Comparison of ENCODE assay signal across 18 cellular contexts in the genomic region with DNA sequence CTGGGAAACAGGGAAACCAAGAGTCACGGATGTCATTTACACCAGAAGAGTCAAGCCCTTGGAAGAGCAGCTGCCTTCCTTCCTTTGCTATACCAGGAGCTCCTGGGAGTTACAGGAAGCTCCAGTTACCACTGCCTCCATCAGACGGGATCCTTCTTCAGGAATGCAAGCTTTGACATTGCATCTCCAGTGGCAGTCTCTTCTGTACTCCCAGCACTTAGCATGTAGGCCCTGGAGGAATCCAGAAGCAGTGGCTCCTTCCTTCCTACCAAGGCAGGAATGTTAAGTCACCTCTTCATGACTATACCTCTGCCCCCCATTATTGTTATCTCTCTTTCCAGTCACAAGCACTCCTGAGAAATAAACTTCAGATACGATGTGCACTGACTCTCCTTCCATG.
DNase-seq lines count a peak whose midpoint lies in the region; ATAC-seq and TF ChIP-seq lines count a peak whose summit lies in the region.
"Had no signal": no experiment of that assay in that cellular context is flagged by ENCODE, and none has a peak within 500 bp of the region (broad histone marks: within the 10 kb centered on the region; RNA-seq: fewer than 3 reads in every experiment).

No MANE protein-coding gene starts in this region.

- no peak for ATAC-seq in GM18867 (IDR thresholded peaks at IDR 0.05; ENCODE audit: unreplicated experiment)
- ATAC-seq in GM21529 (IDR thresholded peaks at IDR 0.05; ENCODE audit: unreplicated experiment): no peak
- ATAC-seq: PC-3 had no signal

- H3K27ac ChIP-seq in GM23248: peak overlapping the region; percentile 78
- peak overlapping the region; percentile 88 for H3K27ac ChIP-seq in neuronal stem cell (replicated peaks; ENCODE audit: low read length)
- H3K27ac ChIP-seq in caudate nucleus (ENCODE audit: low read depth, low read length): no peak overlapping the region
- no peak overlapping the region for H3K27ac ChIP-seq in WERI-Rb-1
- H3K27ac ChIP-seq: RWPE1 had no signal

- H4K20me1 ChIP-seq in GM23248 (ENCODE audit: insufficient read depth): no peaks in the 10 kb centered on the region

- H3K4me2 ChIP-seq in GM23248 (ENCODE audit: unreplicated experiment) (peak overlapping the region; percentile 40), neuronal stem cell (ENCODE audit: insufficient read depth, low read length, poor library complexity, severe bottlenecking) (no peak overlapping the region)

- whole genome bisulfite sequencing in GM23248 (ENCODE audit: low coverage in 1 of 2, low lambda C conversion rate in 2 of 2, missing lambda C conversion rate in 2 of 2), 2 experiments: 90 to 94% methylated on average over 3 of the region's 3 CpGs
- WGBS in neuronal stem cell (ENCODE audit: extremely low coverage in 2 of 2, insufficient read length in 2 of 2, insufficient replicate concordance in 1 of 2), 2 donors: no CpG with 5 or more reads among the region's 3 CpGs

- H3K9me3 ChIP-seq in GM23248 (ENCODE audit: low read depth): no peaks in the 10 kb centered on the region
- peaks cover 0 to 7% of the 10 kb centered on the region in 2 donors for H3K9me3 ChIP-seq in neuronal stem cell (replicated peaks in 1 of 2; ENCODE audit: control insufficient read depth in 2 of 2, insufficient read depth in 1 of 2, low read depth in 1 of 2, low read length in 2 of 2)
- H3K9me3 ChIP-seq in WERI-Rb-1 (ENCODE audit: severe bottlenecking): no peaks in the 10 kb centered on the region

- H2BK15ac ChIP-seq in neuronal stem cell (ENCODE audit: low read length): no peak overlapping the region

- no peak overlapping the region for H4K91ac ChIP-seq in neuronal stem cell (ENCODE audit: low read depth, low read length, poor library complexity)

- H3K27me3 ChIP-seq in GM23248 (replicated peaks; ENCODE audit: insufficient read depth) (no peaks in the 10 kb centered on the region), neuronal stem cell (ENCODE audit: control insufficient read depth in 3 of 3, insufficient read depth in 3 of 3, low read depth in 1 of 3, low read length in 3 of 3) (peaks cover 0 to 90% (median 0%) of the 10 kb centered on the region in 3 experiments), WERI-Rb-1 (ENCODE audit: insufficient read depth, low read depth, severe bottlenecking) (peaks cover 75% of the 10 kb centered on the region)

- peaks cover 70% of the 10 kb centered on the region for H3F3A ChIP-seq in GM23248 (ENCODE audit: insufficient read depth)

- peak overlapping the region; percentile 67 for H3K18ac ChIP-seq in neuronal stem cell (ENCODE audit: low read length)

- no peak overlapping the region for H4K8ac ChIP-seq in neuronal stem cell (ENCODE audit: low read depth, low read length)

- in situ Hi-C loops in GM23248 (cut with MboI): no loop called here

- no peak for TF ChIP-seq CTCF in WERI-Rb-1 (IDR thresholded peaks at IDR 0.05; ENCODE audit: low read depth, low read length)

- H3K9ac ChIP-seq in GM23248 (peak overlapping the region; percentile 41; the same call in 1 of the 2 replicates), neuronal stem cell (ENCODE audit: low read depth, low read length, poor library complexity) (no peak overlapping the region)

- H3K36me3 ChIP-seq in GM23248 (ENCODE audit: low read depth) (no peaks in the 10 kb centered on the region), neuronal stem cell (replicated peaks in 1 of 2; ENCODE audit: control insufficient read depth in 2 of 2, insufficient read depth in 2 of 2, low read length in 2 of 2) (no peaks in the 10 kb centered on the region), WERI-Rb-1 (no peaks in the 10 kb centered on the region)

- H3K9me2 ChIP-seq in GM23248 (ENCODE audit: insufficient read depth): no peaks in the 10 kb centered on the region

- no peak overlapping the region for H2BK5ac ChIP-seq in neuronal stem cell (ENCODE audit: low read length)

- H3K4me1 ChIP-seq in GM23248 (ENCODE audit: insufficient read depth) (peaks cover 84% of the 10 kb centered on the region), neuronal stem cell (ENCODE audit: control insufficient read depth in 2 of 2, insufficient read depth in 1 of 2, low read depth in 1 of 2, low read length in 2 of 2) (peaks cover 11 to 35% of the 10 kb centered on the region in 2 donors)

- no peaks in the 10 kb centered on the region for H3K79me1 ChIP-seq in neuronal stem cell (ENCODE audit: low read depth, low read length)

- no peak overlapping the region for H3K14ac ChIP-seq in neuronal stem cell (ENCODE audit: low read length)

- H3K4me3 ChIP-seq in GM23248 (no peak overlapping the region), neuronal stem cell (ENCODE audit: low read length in 2 of 2) (no peak overlapping the region), WERI-Rb-1 (ENCODE audit: low read depth, low read length) (no peak overlapping the region)

- no peak overlapping the region for H2AK5ac ChIP-seq in neuronal stem cell (ENCODE audit: low read depth, low read length)

- DNase-seq in GM23248 (no peak), M059J (ENCODE audit: low read depth) (peak; percentile 55), left kidney (ENCODE audit: low read depth, low spot score) (peak; percentile 60), neuronal stem cell (ENCODE audit: low spot score) (no peak), caudate nucleus (lab: John Stamatoyannopoulos, UW) (no peak), WERI-Rb-1 (no peak)
- DNase-seq: Calu3; CD4-positive, CD25-positive, alpha-beta regulatory T cell; DMS53; MV-4-11; NCI-H1417 treated with DMSO at 0.1 percent for 48 hours; NCI-H2029; NCI-H2171 treated with DMSO at 0.1 percent for 48 hours; NCI-H82; PC-3 had no signal

- H3K23ac ChIP-seq in neuronal stem cell (ENCODE audit: low read depth, low read length, poor library complexity): no peak overlapping the region

- H3K79me2 ChIP-seq in GM23248 (ENCODE audit: insufficient read depth): no peaks in the 10 kb centered on the region

- no peak overlapping the region for H3K4ac ChIP-seq in neuronal stem cell (ENCODE audit: low read length)

- peak overlapping the region; percentile 13 for H2BK120ac ChIP-seq in neuronal stem cell (ENCODE audit: low read depth, low read length)

- no peak overlapping the region for H2BK12ac ChIP-seq in neuronal stem cell (ENCODE audit: low read length)

- no peak overlapping the region for H2AFZ ChIP-seq in GM23248
- H2AFZ ChIP-seq in neuronal stem cell (ENCODE audit: low read length): no peak overlapping the region

Comparison
In these comparisons a context has a peak if more than half of its experiments do, and no peak if none do; other contexts are left out.
1. DNase-seq: peak in M059J (single experiment) and left kidney (single experiment); none in GM23248 (single experiment), neuronal stem cell (single experiment), caudate nucleus (0 of 61) and WERI-Rb-1 (single experiment).
2. H3K27ac ChIP-seq: peak in GM23248 (single experiment) and neuronal stem cell (single experiment); none in caudate nucleus (single experiment) and WERI-Rb-1 (single experiment).